In genomic region chr3:42906905-42907183, GRCh38 we compare ENCODE assay signal across 1 cellular context.
TF ChIP-seq lines count a peak whose summit lies in the region.

No MANE protein-coding gene starts in this region.

TF ChIP-seq in HepG2, 621 proteins besides CTCF, POLR2A, EP300 and RAD21:
- TF ChIP-seq JARID2 (CRISPR knock-in tag; IDR thresholded peaks at IDR 0.05; ENCODE audit: insufficient replicate concordance) (no peak), BATF2 (CRISPR knock-in tag; IDR thresholded peaks at IDR 0.05) (no peak), ZNF335 (CRISPR knock-in tag; IDR thresholded peaks at IDR 0.05) (no peak), ZNF580 (CRISPR knock-in tag; IDR thresholded peaks at IDR 0.05; ENCODE audit: borderline replicate concordance, low read depth) (no peak), TGIF2 (CRISPR knock-in tag; IDR thresholded peaks at IDR 0.05) (no peak), NRL (CRISPR knock-in tag; IDR thresholded peaks at IDR 0.05; ENCODE audit: borderline replicate concordance) (no peak), FOXP1 (IDR thresholded peaks at IDR 0.05) (no peak), FOXP1 (CRISPR knock-in tag; IDR thresholded peaks at IDR 0.05) (no peak), YEATS2 (CRISPR knock-in tag; IDR thresholded peaks at IDR 0.05; ENCODE audit: borderline replicate concordance) (no peak), THAP8 (CRISPR knock-in tag; IDR thresholded peaks at IDR 0.05; ENCODE audit: borderline replicate concordance) (no peak), ZNF558 (CRISPR knock-in tag; IDR thresholded peaks at IDR 0.05; ENCODE audit: borderline replicate concordance) (no peak), DPF2 (CRISPR knock-in tag; IDR thresholded peaks at IDR 0.05; ENCODE audit: borderline replicate concordance, low read depth) (no peak), PTBP1 (IDR thresholded peaks at IDR 0.05; ENCODE audit: low read depth, low read length, poor library complexity, severe bottlenecking) (no peak), REPIN1 (CRISPR knock-in tag; IDR thresholded peaks at IDR 0.05; ENCODE audit: borderline replicate concordance, low read depth) (no peak), FOXK1 (CRISPR knock-in tag; IDR thresholded peaks at IDR 0.05; ENCODE audit: borderline replicate concordance, low read depth) (no peak), DBP (CRISPR knock-in tag; IDR thresholded peaks at IDR 0.05; ENCODE audit: not compliant biosample characterization) (no peak), FOXC1 (CRISPR knock-in tag; IDR thresholded peaks at IDR 0.05; ENCODE audit: borderline replicate concordance) (no peak), HES4 (CRISPR knock-in tag; IDR thresholded peaks at IDR 0.05; ENCODE audit: borderline replicate concordance) (no peak), ZSCAN21 (CRISPR knock-in tag; IDR thresholded peaks at IDR 0.05; ENCODE audit: borderline replicate concordance) (no peak)
